Comparison of ENCODE assay signal across 1 cellular context in genomic region chr19:4432918-4433506, GRCh38.
A peak's percentile ranks its signal among the peaks of the same experiment; 100 is the strongest.
TF ChIP-seq lines count a peak whose summit lies in the region.

No MANE protein-coding gene starts in this region.

TF ChIP-seq in K562, 482 proteins besides CTCF, POLR2A, EP300 and RAD21:
- TF ChIP-seq ZNF311 (CRISPR knock-in tag; IDR thresholded peaks at IDR 0.05) (no peak), RBFOX2 (IDR thresholded peaks at IDR 0.05; ENCODE audit: low read depth, low read length) (peak; percentile 28; the same call in 1 of the 2 replicates), U2AF2 (optimal IDR thresholded peaks at IDR 0.05; ENCODE audit: low read depth, low read length) (no peak), RBM22 (IDR thresholded peaks at IDR 0.05; ENCODE audit: low read depth, low read length, poor library complexity, severe bottlenecking) (peak; percentile 55), ZNF740 (CRISPR knock-in tag; IDR thresholded peaks at IDR 0.05) (no peak), ZNF740 (tag; IDR thresholded peaks at IDR 0.05) (no peak), RFX1 (IDR thresholded peaks at IDR 0.05) (no peak), ZNF561 (CRISPR knock-in tag; conservative IDR thresholded peaks at IDR 0.05) (no peak), HDAC3 (IDR thresholded peaks at IDR 0.05; ENCODE audit: borderline replicate concordance, partially characterized antibody) (no peak), POLR2G (IDR thresholded peaks at IDR 0.05; ENCODE audit: low read depth, low read length) (peak; percentile 59)
